In the genomic region with DNA sequence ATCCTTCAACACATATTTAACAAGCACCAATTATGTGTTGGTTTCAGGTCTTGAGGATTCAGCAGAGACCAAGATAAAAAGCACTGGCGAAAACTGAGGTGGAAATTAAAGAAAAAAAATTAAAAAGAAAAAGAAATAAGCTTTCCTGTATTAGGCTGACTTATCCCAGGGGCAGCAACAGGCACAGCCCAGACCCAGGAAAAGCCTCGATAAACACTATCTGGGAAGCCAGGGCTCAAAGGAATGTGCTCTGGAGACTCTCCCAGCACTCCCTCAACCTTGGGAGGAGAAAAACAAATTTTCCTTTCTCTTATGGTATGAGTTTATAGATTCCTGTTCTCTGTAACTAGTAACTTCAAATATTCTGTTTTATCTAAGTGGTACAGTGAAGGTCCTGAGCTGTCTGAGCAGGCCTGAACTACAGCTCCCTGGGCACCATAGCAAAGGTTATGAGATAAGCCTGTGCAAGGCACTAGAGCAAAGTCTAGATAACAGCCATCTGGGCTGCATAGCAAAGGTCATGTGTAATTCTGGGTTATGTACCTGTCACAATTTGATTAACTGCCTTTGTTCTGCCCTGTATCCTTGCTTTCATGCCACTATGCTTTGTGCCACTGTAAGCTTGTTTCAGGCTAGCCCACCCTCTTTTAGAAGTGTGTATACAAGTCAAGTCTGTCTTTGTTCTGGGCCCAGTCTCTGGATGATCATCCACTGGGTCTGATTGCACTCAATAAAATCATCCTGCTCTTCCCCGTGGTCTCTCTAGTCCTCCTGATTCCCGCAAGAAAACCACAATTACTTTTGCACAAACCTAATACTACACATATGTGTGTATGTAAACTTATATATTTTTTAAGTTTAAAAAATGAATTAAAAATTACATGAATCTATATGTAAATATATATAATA, we compare ENCODE assay signal across 2 cellular contexts.
TF ChIP-seq lines count a peak whose summit lies in the region.

No MANE protein-coding gene starts in this region.

TF ChIP-seq in GM12878, 131 proteins besides CTCF, POLR2A, EP300 and RAD21:
- TF ChIP-seq ZBTB33 (IDR thresholded peaks at IDR 0.05), result peak; percentile 53; the same call in 1 of the 2 replicates
- TF ChIP-seq ATF7 (IDR thresholded peaks at IDR 0.05; ENCODE audit: low read depth), result no peak
- TF ChIP-seq RUNX3 (IDR thresholded peaks at IDR 0.05; ENCODE audit: low read length), result 0 out of 2 replicates have a peak, but pooled peaks have one; percentile 14
- TF ChIP-seq CBX5 (IDR thresholded peaks at IDR 0.05; ENCODE audit: low read depth), result 0 out of 2 replicates have a peak, but pooled peaks have one; percentile 64

TF ChIP-seq in HepG2, 621 proteins besides CTCF, POLR2A, EP300 and RAD21 (continues in another document):
- TF ChIP-seq HOXD1 (CRISPR knock-in tag; IDR thresholded peaks at IDR 0.05) (peak; percentile 96), ZC3H4 (CRISPR knock-in tag; IDR thresholded peaks at IDR 0.05; ENCODE audit: borderline replicate concordance) (no peak), IRF1 (CRISPR knock-in tag; IDR thresholded peaks at IDR 0.05; ENCODE audit: low read depth) (no peak), LCORL (IDR thresholded peaks at IDR 0.05) (no peak), LCORL (CRISPR knock-in tag; IDR thresholded peaks at IDR 0.05) (no peak), NR2F6 (IDR thresholded peaks at IDR 0.05) (peak; percentile 35; the same call in 1 of the 2 replicates), NR2F6 (CRISPR knock-in tag; IDR thresholded peaks at IDR 0.05) (no peak), FOXC1 (CRISPR knock-in tag; IDR thresholded peaks at IDR 0.05; ENCODE audit: borderline replicate concordance) (no peak), ZNF337 (CRISPR knock-in tag; IDR thresholded peaks at IDR 0.05; ENCODE audit: borderline replicate concordance, low read depth) (no peak), HNF4G (IDR thresholded peaks at IDR 0.05; ENCODE audit: borderline replicate concordance, low read depth, low read length) (peak; percentile 63), HNF4G (CRISPR knock-in tag; IDR thresholded peaks at IDR 0.05; ENCODE audit: borderline replicate concordance, low read depth) (no peak), ZNF350 (CRISPR knock-in tag; IDR thresholded peaks at IDR 0.05; ENCODE audit: borderline replicate concordance, low read depth) (no peak), RFXANK (CRISPR knock-in tag; IDR thresholded peaks at IDR 0.05) (no peak), ZNF670 (CRISPR knock-in tag; IDR thresholded peaks at IDR 0.05; ENCODE audit: borderline replicate concordance) (no peak), TBL1XR1 (IDR thresholded peaks at IDR 0.05; ENCODE audit: borderline replicate concordance, low read length, partially characterized antibody) (no peak), ZBTB33 (CRISPR knock-in tag; IDR thresholded peaks at IDR 0.05) (no peak), AHR (CRISPR knock-in tag; IDR thresholded peaks at IDR 0.05) (no peak), STAT5B (CRISPR knock-in tag; IDR thresholded peaks at IDR 0.05) (no peak), PHB2 (IDR thresholded peaks at IDR 0.05; ENCODE audit: partially characterized antibody) (no peak), HMG20B (CRISPR knock-in tag; conservative IDR thresholded peaks at IDR 0.05) (0 out of 2 replicates have a peak, but pooled peaks have one; percentile 21), ZNF839 (CRISPR knock-in tag; IDR thresholded peaks at IDR 0.05; ENCODE audit: borderline replicate concordance) (no peak), ZNF501 (CRISPR knock-in tag; IDR thresholded peaks at IDR 0.05) (no peak), MEIS2 (CRISPR knock-in tag; IDR thresholded peaks at IDR 0.05) (peak; percentile 74; the same call in 1 of the 2 replicates), ZNF253 (CRISPR knock-in tag; IDR thresholded peaks at IDR 0.05; ENCODE audit: borderline replicate concordance) (no peak), SOX5 (CRISPR knock-in tag; IDR thresholded peaks at IDR 0.05; ENCODE audit: borderline replicate concordance) (peak; percentile 38; the same call in 1 of the 2 replicates), MAF1 (CRISPR knock-in tag; IDR thresholded peaks at IDR 0.05; ENCODE audit: borderline replicate concordance) (no peak), ZNF576 (CRISPR knock-in tag; IDR thresholded peaks at IDR 0.05) (no peak), KMT2B (CRISPR knock-in tag; IDR thresholded peaks at IDR 0.05) (no peak), CEBPZ (IDR thresholded peaks at IDR 0.05; ENCODE audit: low read length) (no peak), POLR2G (IDR thresholded peaks at IDR 0.05; ENCODE audit: low read depth, low read length) (no peak), ZNF530 (CRISPR knock-in tag; IDR thresholded peaks at IDR 0.05; ENCODE audit: low read depth) (no peak), TMF1 (CRISPR knock-in tag; IDR thresholded peaks at IDR 0.05; ENCODE audit: low read depth) (no peak), ZBTB38 (CRISPR knock-in tag; IDR thresholded peaks at IDR 0.05) (no peak), ZNF30 (CRISPR knock-in tag; IDR thresholded peaks at IDR 0.05) (no peak), ZIK1 (CRISPR knock-in tag; IDR thresholded peaks at IDR 0.05; ENCODE audit: borderline replicate concordance, low read depth) (no peak), FOSL2 (CRISPR knock-in tag; IDR thresholded peaks at IDR 0.05) (no peak), ZNF282 (IDR thresholded peaks at IDR 0.05; ENCODE audit: partially characterized antibody) (no peak), MBNL3 (CRISPR knock-in tag; conservative IDR thresholded peaks at IDR 0.05) (no peak), ZNF354B (CRISPR knock-in tag; IDR thresholded peaks at IDR 0.05) (no peak), HNRNPLL (IDR thresholded peaks at IDR 0.05; ENCODE audit: low read depth, low read length, poor library complexity, severe bottlenecking) (no peak), RARA (CRISPR knock-in tag; IDR thresholded peaks at IDR 0.05) (no peak), ZNF7 (CRISPR knock-in tag; IDR thresholded peaks at IDR 0.05) (no peak), TBX3 (IDR thresholded peaks at IDR 0.05; ENCODE audit: borderline replicate concordance) (no peak), ZNF20 (CRISPR knock-in tag; IDR thresholded peaks at IDR 0.05) (no peak), TBX2 (CRISPR knock-in tag; IDR thresholded peaks at IDR 0.05; ENCODE audit: borderline replicate concordance) (no peak), GTF2F1 (IDR thresholded peaks at IDR 0.05; ENCODE audit: low read length) (no peak), ONECUT2 (CRISPR knock-in tag; IDR thresholded peaks at IDR 0.05) (no peak), SOX6 (IDR thresholded peaks at IDR 0.05) (no peak), SOX6 (CRISPR knock-in tag; IDR thresholded peaks at IDR 0.05) (peak; percentile 37), NR2F2 (IDR thresholded peaks at IDR 0.05; ENCODE audit: borderline replicate concordance, low read depth) (peak; percentile 40; the same call in 1 of the 2 replicates), HOXA3 (CRISPR knock-in tag; IDR thresholded peaks at IDR 0.05) (no peak), RBM39 (IDR thresholded peaks at IDR 0.05; ENCODE audit: low read depth, low read length, poor library complexity, severe bottlenecking) (no peak), PAF1 (CRISPR knock-in tag; IDR thresholded peaks at IDR 0.05) (no peak), TOE1 (CRISPR knock-in tag; IDR thresholded peaks at IDR 0.05) (no peak)
- TF ChIP-seq, protein P1, sequence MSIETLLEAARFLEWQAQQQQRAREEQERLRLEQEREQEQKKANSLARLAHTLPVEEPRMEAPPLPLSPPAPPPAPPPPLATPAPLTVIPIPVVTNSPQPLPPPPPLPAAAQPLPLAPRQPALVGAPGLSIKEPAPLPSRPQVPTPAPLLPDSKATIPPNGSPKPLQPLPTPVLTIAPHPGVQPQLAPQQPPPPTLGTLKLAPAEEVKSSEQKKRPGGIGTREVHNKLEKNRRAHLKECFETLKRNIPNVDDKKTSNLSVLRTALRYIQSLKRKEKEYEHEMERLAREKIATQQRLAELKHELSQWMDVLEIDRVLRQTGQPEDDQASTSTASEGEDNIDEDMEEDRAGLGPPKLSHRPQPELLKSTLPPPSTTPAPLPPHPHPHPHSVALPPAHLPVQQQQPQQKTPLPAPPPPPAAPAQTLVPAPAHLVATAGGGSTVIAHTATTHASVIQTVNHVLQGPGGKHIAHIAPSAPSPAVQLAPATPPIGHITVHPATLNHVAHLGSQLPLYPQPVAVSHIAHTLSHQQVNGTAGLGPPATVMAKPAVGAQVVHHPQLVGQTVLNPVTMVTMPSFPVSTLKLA (IDR thresholded peaks at IDR 0.05), result no peak
- TF ChIP-seq, protein P2, sequence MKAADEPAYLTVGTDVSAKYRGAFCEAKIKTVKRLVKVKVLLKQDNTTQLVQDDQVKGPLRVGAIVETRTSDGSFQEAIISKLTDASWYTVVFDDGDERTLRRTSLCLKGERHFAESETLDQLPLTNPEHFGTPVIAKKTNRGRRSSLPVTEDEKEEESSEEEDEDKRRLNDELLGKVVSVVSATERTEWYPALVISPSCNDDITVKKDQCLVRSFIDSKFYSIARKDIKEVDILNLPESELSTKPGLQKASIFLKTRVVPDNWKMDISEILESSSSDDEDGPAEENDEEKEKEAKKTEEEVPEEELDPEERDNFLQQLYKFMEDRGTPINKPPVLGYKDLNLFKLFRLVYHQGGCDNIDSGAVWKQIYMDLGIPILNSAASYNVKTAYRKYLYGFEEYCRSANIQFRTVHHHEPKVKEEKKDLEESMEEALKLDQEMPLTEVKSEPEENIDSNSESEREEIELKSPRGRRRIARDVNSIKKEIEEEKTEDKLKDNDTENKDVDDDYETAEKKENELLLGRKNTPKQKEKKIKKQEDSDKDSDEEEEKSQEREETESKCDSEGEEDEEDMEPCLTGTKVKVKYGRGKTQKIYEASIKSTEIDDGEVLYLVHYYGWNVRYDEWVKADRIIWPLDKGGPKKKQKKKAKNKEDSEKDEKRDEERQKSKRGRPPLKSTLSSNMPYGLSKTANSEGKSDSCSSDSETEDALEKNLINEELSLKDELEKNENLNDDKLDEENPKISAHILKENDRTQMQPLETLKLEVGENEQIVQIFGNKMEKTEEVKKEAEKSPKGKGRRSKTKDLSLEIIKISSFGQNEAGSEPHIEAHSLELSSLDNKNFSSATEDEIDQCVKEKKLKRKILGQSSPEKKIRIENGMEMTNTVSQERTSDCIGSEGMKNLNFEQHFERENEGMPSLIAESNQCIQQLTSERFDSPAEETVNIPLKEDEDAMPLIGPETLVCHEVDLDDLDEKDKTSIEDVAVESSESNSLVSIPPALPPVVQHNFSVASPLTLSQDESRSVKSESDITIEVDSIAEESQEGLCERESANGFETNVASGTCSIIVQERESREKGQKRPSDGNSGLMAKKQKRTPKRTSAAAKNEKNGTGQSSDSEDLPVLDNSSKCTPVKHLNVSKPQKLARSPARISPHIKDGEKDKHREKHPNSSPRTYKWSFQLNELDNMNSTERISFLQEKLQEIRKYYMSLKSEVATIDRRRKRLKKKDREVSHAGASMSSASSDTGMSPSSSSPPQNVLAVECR (CRISPR knock-in tag; IDR thresholded peaks at IDR 0.05; ENCODE audit: borderline replicate concordance), result no peak
- TF ChIP-seq, protein P3, sequence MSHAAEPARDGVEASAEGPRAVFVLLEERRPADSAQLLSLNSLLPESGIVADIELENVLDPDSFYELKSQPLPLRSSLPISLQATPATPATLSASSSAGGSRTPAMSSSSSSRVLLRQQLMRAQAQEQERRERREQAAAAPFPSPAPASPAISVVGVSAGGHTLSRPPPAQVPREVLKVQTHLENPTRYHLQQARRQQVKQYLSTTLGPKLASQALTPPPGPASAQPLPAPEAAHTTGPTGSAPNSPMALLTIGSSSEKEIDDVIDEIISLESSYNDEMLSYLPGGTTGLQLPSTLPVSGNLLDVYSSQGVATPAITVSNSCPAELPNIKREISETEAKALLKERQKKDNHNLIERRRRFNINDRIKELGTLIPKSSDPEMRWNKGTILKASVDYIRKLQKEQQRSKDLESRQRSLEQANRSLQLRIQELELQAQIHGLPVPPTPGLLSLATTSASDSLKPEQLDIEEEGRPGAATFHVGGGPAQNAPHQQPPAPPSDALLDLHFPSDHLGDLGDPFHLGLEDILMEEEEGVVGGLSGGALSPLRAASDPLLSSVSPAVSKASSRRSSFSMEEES (CRISPR knock-in tag; IDR thresholded peaks at IDR 0.05), result no peak
